In genomic region chr7:41870017-41870416, GRCh38 we compare ENCODE assay signal across 10 cellular contexts.
DNase-seq lines count a peak whose midpoint lies in the region; ATAC-seq lines count a peak whose summit lies in the region.
"Had no signal": no experiment of that assay in that cellular context is flagged by ENCODE, and none has a peak within 500 bp of the region (broad histone marks: within the 10 kb centered on the region; RNA-seq: fewer than 3 reads in every experiment).

No MANE protein-coding gene starts in this region.

- H3K27ac Mint-ChIP-seq in activated T-cell treated with anti-CD3 and anti-CD28 coated beads, Interleukin-2, amount 50 U/mL, for 72 hours: peak overlapping the region; percentile 73
- peak overlapping the region; percentile 57 for H3K27ac Mint-ChIP-seq in activated T-helper 1 cell treated with anti-CD3 and anti-CD28 coated beads, Interleukin-12 subunit alpha, Interleukin-12 subunit beta, Interleukin-2, Interleukin-4 antibody, amounts not matched to agents 30 ng/mL and 10 ng/mL and 1 ng/mL, durations not matched to agents 14 hours and 24 hours and 36 hours
- peak overlapping the region; percentile 77 for H3K27ac Mint-ChIP-seq in stimulated activated naive B cell treated with anti-CD40 and anti-IgM and Interleukin-4, amounts not matched to agents 10 μg/mL and 1 μg/mL and 100 μg/mL, for 72 hours

- peaks cover 12% of the 10 kb centered on the region for H3K4me1 Mint-ChIP-seq in activated T-cell treated with anti-CD3 and anti-CD28 coated beads, Interleukin-2, amount 50 U/mL, for 72 hours (ENCODE audit: low read depth)
- peaks cover 53% of the 10 kb centered on the region for H3K4me1 Mint-ChIP-seq in activated T-helper 1 cell treated with anti-CD3 and anti-CD28 coated beads, Interleukin-12 subunit alpha, Interleukin-12 subunit beta, Interleukin-2, Interleukin-4 antibody, amounts not matched to agents 30 ng/mL and 10 ng/mL and 1 ng/mL, durations not matched to agents 14 hours and 24 hours and 36 hours (ENCODE audit: low read depth)
- H3K4me1 Mint-ChIP-seq in stimulated activated naive B cell treated with anti-CD40 and anti-IgM and Interleukin-4, amounts not matched to agents 10 μg/mL and 1 μg/mL and 100 μg/mL, for 72 hours: peaks cover 18 to 20% of the 10 kb centered on the region in 2 donors

- intact Hi-C loops in activated T-helper 1 cell treated with anti-CD3 and anti-CD28 coated beads, Interleukin-12 subunit alpha, Interleukin-12 subunit beta, Interleukin-2, Interleukin-4 antibody, amounts not matched to agents 30 ng/mL and 10 ng/mL and 1 ng/mL, durations not matched to agents 14 hours and 24 hours and 36 hours (cut with micrococcal nuclease): loop anchor here (1.0 kb wide), 1 partner anchor 11 kb away; no protein-coding TSS in a partner anchor

- H3K9me3 Mint-ChIP-seq in activated T-cell treated with anti-CD3 and anti-CD28 coated beads, Interleukin-2, amount 50 U/mL, for 72 hours: peaks cover 0 to 4% of the 10 kb centered on the region in 2 donors
- H3K9me3 Mint-ChIP-seq in activated T-helper 1 cell treated with anti-CD3 and anti-CD28 coated beads, Interleukin-12 subunit alpha, Interleukin-12 subunit beta, Interleukin-2, Interleukin-4 antibody, amounts not matched to agents 30 ng/mL and 10 ng/mL and 1 ng/mL, durations not matched to agents 14 hours and 24 hours and 36 hours: peaks cover 42% of the 10 kb centered on the region
- peaks cover 5 to 12% of the 10 kb centered on the region in 2 donors for H3K9me3 Mint-ChIP-seq in stimulated activated naive B cell treated with anti-CD40 and anti-IgM and Interleukin-4, amounts not matched to agents 10 μg/mL and 1 μg/mL and 100 μg/mL, for 72 hours

- H3K4me3 Mint-ChIP-seq in activated T-cell treated with anti-CD3 and anti-CD28 coated beads, Interleukin-2, amount 50 U/mL, for 72 hours: peak overlapping the region in 1 of 2 donors; percentile 55
- H3K4me3 Mint-ChIP-seq in activated T-helper 1 cell treated with anti-CD3 and anti-CD28 coated beads, Interleukin-12 subunit alpha, Interleukin-12 subunit beta, Interleukin-2, Interleukin-4 antibody, amounts not matched to agents 30 ng/mL and 10 ng/mL and 1 ng/mL, durations not matched to agents 14 hours and 24 hours and 36 hours: no peak overlapping the region
- H3K4me3 Mint-ChIP-seq in stimulated activated naive B cell treated with anti-CD40 and anti-IgM and Interleukin-4, amounts not matched to agents 10 μg/mL and 1 μg/mL and 100 μg/mL, for 72 hours: no peak overlapping the region

- DNase-seq in activated T-cell treated with anti-CD3 and anti-CD28 coated beads, Interleukin-2, amount 50 U/mL, for 72 hours: no peak
- DNase-seq in activated T-cell treated with anti-CD3 and anti-CD28 coated beads, Interleukin-2, amount 50 U/mL, for 1 hour: no peak
- DNase-seq in activated T-helper 1 cell treated with anti-CD3 and anti-CD28 coated beads, Interleukin-12 subunit alpha, Interleukin-12 subunit beta, Interleukin-2, Interleukin-4 antibody, amounts not matched to agents 30 ng/mL and 10 ng/mL and 1 ng/mL, durations not matched to agents 14 hours and 24 hours and 36 hours (ENCODE audit: low spot score): no peak
- DNase-seq in stimulated activated naive B cell treated with anti-CD40 and anti-IgM and Interleukin-4, amounts not matched to agents 10 μg/mL and 1 μg/mL and 100 μg/mL, for 72 hours: no peak
- DNase-seq in foreskin melanocyte (no peak), hypothalamus (lab: John Stamatoyannopoulos, UW) (no peak)
- DNase-seq: mesendoderm; stimulated activated CD4-positive, alpha-beta T cell treated with anti-CD3 and anti-CD28 coated beads, Interleukin-2, amount 100 ng/mL, for 48 hours had no signal

- peaks cover 4 to 6% of the 10 kb centered on the region in 2 donors for H3K36me3 Mint-ChIP-seq in activated T-cell treated with anti-CD3 and anti-CD28 coated beads, Interleukin-2, amount 50 U/mL, for 72 hours (ENCODE audit: insufficient read depth in 2 of 2)
- H3K36me3 Mint-ChIP-seq in activated T-helper 1 cell treated with anti-CD3 and anti-CD28 coated beads, Interleukin-12 subunit alpha, Interleukin-12 subunit beta, Interleukin-2, Interleukin-4 antibody, amounts not matched to agents 30 ng/mL and 10 ng/mL and 1 ng/mL, durations not matched to agents 14 hours and 24 hours and 36 hours (ENCODE audit: low read depth): peaks cover 5% of the 10 kb centered on the region
- H3K36me3 Mint-ChIP-seq in stimulated activated naive B cell treated with anti-CD40 and anti-IgM and Interleukin-4, amounts not matched to agents 10 μg/mL and 1 μg/mL and 100 μg/mL, for 72 hours: peaks cover 12 to 14% of the 10 kb centered on the region in 2 donors

- peaks cover 45% of the 10 kb centered on the region for H3K27me3 Mint-ChIP-seq in activated T-cell treated with anti-CD3 and anti-CD28 coated beads, Interleukin-2, amount 50 U/mL, for 72 hours (ENCODE audit: low read depth)
- no peaks in the 10 kb centered on the region for H3K27me3 Mint-ChIP-seq in activated T-helper 1 cell treated with anti-CD3 and anti-CD28 coated beads, Interleukin-12 subunit alpha, Interleukin-12 subunit beta, Interleukin-2, Interleukin-4 antibody, amounts not matched to agents 30 ng/mL and 10 ng/mL and 1 ng/mL, durations not matched to agents 14 hours and 24 hours and 36 hours (ENCODE audit: insufficient read depth)
- H3K27me3 Mint-ChIP-seq in stimulated activated naive B cell treated with anti-CD40 and anti-IgM and Interleukin-4, amounts not matched to agents 10 μg/mL and 1 μg/mL and 100 μg/mL, for 72 hours: no peaks in the 10 kb centered on the region

- peak; percentile 43 to 46 for ATAC-seq in activated T-cell treated with anti-CD3 and anti-CD28 coated beads, Interleukin-2, amount 50 U/mL, for 72 hours (replicated peaks in 1 of 2)
- ATAC-seq in HG02852 (IDR thresholded peaks at IDR 0.05; ENCODE audit: unreplicated experiment) (peak; percentile 41), HG03378 (IDR thresholded peaks at IDR 0.05; ENCODE audit: unreplicated experiment) (no peak)
- ATAC-seq in stimulated activated naive B cell treated with anti-CD40 and anti-IgM and Interleukin-4, amounts not matched to agents 10 μg/mL and 1 μg/mL and 100 μg/mL, for 72 hours (replicated peaks): peak; percentile 67 to 70
